In genomic region chr22:43078522-43078921, GRCh38 we compare ENCODE assay signal across 1 cellular context.
TF ChIP-seq lines count a peak whose summit lies in the region.

No MANE protein-coding gene starts in this region.

TF ChIP-seq in HepG2, 621 proteins besides CTCF, POLR2A, EP300 and RAD21 (continued from another document and continues in another):
- TF ChIP-seq ZNF232 (CRISPR knock-in tag; IDR thresholded peaks at IDR 0.05; ENCODE audit: borderline replicate concordance) (no peak), ZNF770 (CRISPR knock-in tag; IDR thresholded peaks at IDR 0.05) (0 out of 2 replicates have a peak, but pooled peaks have one; percentile 5), ZNF33A (CRISPR knock-in tag; IDR thresholded peaks at IDR 0.05; ENCODE audit: borderline replicate concordance) (no peak), ZNF101 (CRISPR knock-in tag; IDR thresholded peaks at IDR 0.05; ENCODE audit: borderline replicate concordance, low read depth) (no peak), NFIB (CRISPR knock-in tag; IDR thresholded peaks at IDR 0.05; ENCODE audit: borderline replicate concordance) (no peak), ZHX2 (IDR thresholded peaks at IDR 0.05; ENCODE audit: low read depth) (no peak), ZHX2 (CRISPR knock-in tag; IDR thresholded peaks at IDR 0.05; ENCODE audit: borderline replicate concordance) (no peak), ZKSCAN8 (CRISPR knock-in tag; IDR thresholded peaks at IDR 0.05; ENCODE audit: borderline replicate concordance) (peak; percentile 30; the same call in 1 of the 2 replicates), ATF7-NPFF (CRISPR knock-in tag; IDR thresholded peaks at IDR 0.05; ENCODE audit: low read depth) (no peak), ZBED4 (CRISPR knock-in tag; IDR thresholded peaks at IDR 0.05; ENCODE audit: borderline replicate concordance) (no peak), ZNF205 (CRISPR knock-in tag; IDR thresholded peaks at IDR 0.05) (no peak), SALL1 (CRISPR knock-in tag; IDR thresholded peaks at IDR 0.05) (peak; percentile 59; the same call in 1 of the 2 replicates), HNRNPUL1 (IDR thresholded peaks at IDR 0.05; ENCODE audit: low read depth, low read length) (no peak), GZF1 (CRISPR knock-in tag; IDR thresholded peaks at IDR 0.05) (no peak), ONECUT2 (CRISPR knock-in tag; IDR thresholded peaks at IDR 0.05) (no peak), HNF4A (CRISPR knock-in tag; IDR thresholded peaks at IDR 0.05) (peak; percentile 74), ZNF446 (CRISPR knock-in tag; IDR thresholded peaks at IDR 0.05) (no peak), PHF21A (CRISPR knock-in tag; IDR thresholded peaks at IDR 0.05) (no peak), ZNF614 (CRISPR knock-in tag; IDR thresholded peaks at IDR 0.05; ENCODE audit: borderline replicate concordance) (0 out of 2 replicates have a peak, but pooled peaks have one; percentile 32), MXI1 (IDR thresholded peaks at IDR 0.05; ENCODE audit: borderline replicate concordance, low read depth, low read length) (no peak), ZNF766 (CRISPR knock-in tag; IDR thresholded peaks at IDR 0.05; ENCODE audit: borderline replicate concordance) (no peak), SMAD1 (CRISPR knock-in tag; IDR thresholded peaks at IDR 0.05; ENCODE audit: borderline replicate concordance, low read depth) (no peak), ZBTB43 (CRISPR knock-in tag; conservative IDR thresholded peaks at IDR 0.05) (no peak), HNF1B (CRISPR knock-in tag; IDR thresholded peaks at IDR 0.05) (no peak), SIX1 (CRISPR knock-in tag; IDR thresholded peaks at IDR 0.05; ENCODE audit: borderline replicate concordance) (no peak), NBN (conservative IDR thresholded peaks at IDR 0.05) (no peak), NR2F2 (IDR thresholded peaks at IDR 0.05; ENCODE audit: borderline replicate concordance, low read depth) (peak; percentile 95), TCF12 (IDR thresholded peaks at IDR 0.05) (no peak), TCF12 (CRISPR knock-in tag; IDR thresholded peaks at IDR 0.05) (no peak), SNAI1 (CRISPR knock-in tag; IDR thresholded peaks at IDR 0.05; ENCODE audit: borderline replicate concordance) (no peak), FOXP1 (IDR thresholded peaks at IDR 0.05) (0 out of 2 replicates have a peak, but pooled peaks have one; percentile 21), FOXP1 (CRISPR knock-in tag; IDR thresholded peaks at IDR 0.05) (peak; percentile 94), ZNF143 (CRISPR knock-in tag; IDR thresholded peaks at IDR 0.05) (no peak), ZNF333 (CRISPR knock-in tag; IDR thresholded peaks at IDR 0.05; ENCODE audit: borderline replicate concordance) (no peak), ATF2 (CRISPR knock-in tag; IDR thresholded peaks at IDR 0.05) (0 out of 2 replicates have a peak, but pooled peaks have one; percentile 47), THAP11 (CRISPR knock-in tag; IDR thresholded peaks at IDR 0.05) (peak; percentile 42; the same call in 1 of the 2 replicates), IRF2 (CRISPR knock-in tag; IDR thresholded peaks at IDR 0.05) (peak; percentile 47; the same call in 1 of the 2 replicates), HBP1 (CRISPR knock-in tag; IDR thresholded peaks at IDR 0.05; ENCODE audit: low read depth) (no peak), ZBTB46 (CRISPR knock-in tag; IDR thresholded peaks at IDR 0.05; ENCODE audit: borderline replicate concordance) (no peak), TRAFD1 (CRISPR knock-in tag; IDR thresholded peaks at IDR 0.05; ENCODE audit: borderline replicate concordance) (no peak)
